In genomic region chr14:90331497-90332270, GRCh38 we compare ENCODE assay signal across 8 cellular contexts.
DNase-seq lines count a peak whose midpoint lies in the region; ATAC-seq and TF ChIP-seq lines count a peak whose summit lies in the region.

NRDE2 (minus strand) TSS chr14:90331941; CDS start chr14:90331904, 37 bp downstream.

- H3K9me3 ChIP-seq in BLaER1 treated with 17β-estradiol and CSF1 and Interleukin-3, amounts not matched to agents 10 nM and 100 nM (replicated peaks in 1 of 11), result no peaks in the 10 kb centered on the region

- no peaks in the 10 kb centered on the region for H3K27me3 ChIP-seq in BLaER1 treated with 17β-estradiol and CSF1 and Interleukin-3, amounts not matched to agents 10 nM and 100 nM

- no peak for TF ChIP-seq CTCF in choroid plexus epithelial cell (conservative IDR thresholded peaks at IDR 0.05; ENCODE audit: low read depth, low read length)

- H3K36me3 ChIP-seq in BLaER1 treated with 17β-estradiol and CSF1 and Interleukin-3, amounts not matched to agents 10 nM and 100 nM, result peaks cover 0 to 10% (median 7%) of the 10 kb centered on the region in 11 experiments; a peak in 11 of 22 replicates

- H3K4me2 ChIP-seq in BLaER1 treated with 17β-estradiol and CSF1 and Interleukin-3, amounts not matched to agents 10 nM and 100 nM, result peak within 1 kb of the TSS; percentile 73 to 94 (median 87)

- H3K4me3 ChIP-seq in BLaER1 treated with 17β-estradiol and CSF1 and Interleukin-3, amounts not matched to agents 10 nM and 100 nM, result peak within 1 kb of the TSS; percentile 58 to 74 (median 68)
- peak within 1 kb of the TSS; percentile 75 for H3K4me3 ChIP-seq in choroid plexus epithelial cell (ENCODE audit: low read depth, low read length)

- H3K9ac ChIP-seq in BLaER1 treated with 17β-estradiol and CSF1 and Interleukin-3, amounts not matched to agents 10 nM and 100 nM, result peak within 1 kb of the TSS; percentile 78 to 92 (median 87)

- H3K27ac ChIP-seq in BLaER1 treated with 17β-estradiol and CSF1 and Interleukin-3, amounts not matched to agents 10 nM and 100 nM, result peak within 1 kb of the TSS; percentile 67 to 95 (median 90); a peak in 21 of 22 replicates

- DNase-seq in NCI-H526 (lab: John Stamatoyannopoulos, UW) (peak; percentile 92 to 99), choroid plexus epithelial cell (ENCODE audit: low read depth) (peak; percentile 98), kidney tubule cell (ENCODE audit: low spot score) (peak; percentile 96)
- DNase-seq in activated CD4-positive, alpha-beta T cell treated with anti-CD3 and anti-CD28 coated beads for 4 hours, result peak; percentile 97 to 98
- peak; percentile 83 to 99 for DNase-seq in stimulated activated CD4-positive, alpha-beta T cell treated with anti-CD3 and anti-CD28 coated beads, Interleukin-1b, Interleukin-23, amount 100 ng/mL, for 1 hour (ENCODE audit: low read depth in 2 of 2)

- peaks cover 0 to 17% (median 0%) of the 10 kb centered on the region in 11 experiments; a peak in 3 of 22 replicates for H4K20me1 ChIP-seq in BLaER1 treated with 17β-estradiol and CSF1 and Interleukin-3, amounts not matched to agents 10 nM and 100 nM

- H3K4me1 ChIP-seq in BLaER1 treated with 17β-estradiol and CSF1 and Interleukin-3, amounts not matched to agents 10 nM and 100 nM, result peaks cover 10 to 17% (median 14%) of the 10 kb centered on the region in 10 experiments

- ATAC-seq in GM19328 (IDR thresholded peaks at IDR 0.05; ENCODE audit: unreplicated experiment) (peak; percentile 97), HG03469 (IDR thresholded peaks at IDR 0.05; ENCODE audit: unreplicated experiment) (peak; percentile 86)

Comparison
In these comparisons a context has a peak if more than half of its experiments do, and no peak if none do; other contexts are left out.
1. Peak in every context shown above with its lines: DNase-seq, ATAC-seq, H3K4me3 ChIP-seq and H3K27ac ChIP-seq.